Comparison of ENCODE assay signal across 12 cellular contexts in the genomic region with DNA sequence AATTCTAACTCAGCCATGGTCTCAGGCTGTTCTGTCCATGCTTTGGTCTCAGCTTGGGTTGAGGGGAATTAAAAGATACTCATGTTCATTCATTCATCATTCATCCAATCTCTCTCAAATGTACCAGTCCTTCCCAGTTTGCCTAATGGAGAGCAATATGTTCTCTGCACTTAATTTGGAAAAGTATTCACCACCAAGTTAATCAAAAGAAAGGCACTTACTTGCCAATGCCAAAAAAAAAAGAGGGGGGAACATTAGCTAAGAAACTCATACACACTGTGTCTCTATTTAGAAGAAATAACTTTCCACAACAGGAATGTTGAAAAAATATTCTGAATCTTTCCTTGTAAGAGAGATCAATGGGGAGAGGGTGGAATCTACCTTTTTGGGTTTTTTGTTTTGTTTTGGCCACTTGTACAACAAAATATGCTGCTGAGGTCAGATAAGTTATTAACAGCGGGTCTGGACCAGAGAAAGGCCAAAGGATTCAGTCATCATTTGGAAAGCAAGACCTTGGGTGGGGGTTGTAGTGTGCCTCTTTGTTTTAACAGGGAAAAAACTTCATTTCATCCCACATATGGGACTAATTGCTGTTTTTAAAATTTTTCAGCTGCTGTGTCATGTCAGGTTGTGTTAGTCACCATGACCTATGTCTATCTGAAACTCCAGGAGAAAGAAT.
A peak's percentile ranks its signal among the peaks of the same experiment; 100 is the strongest.
DNase-seq lines count a peak whose midpoint lies in the region; ATAC-seq, FAIRE-seq and TF ChIP-seq lines count a peak whose summit lies in the region.
"Had no signal": no experiment of that assay in that cellular context is flagged by ENCODE, and none has a peak within 500 bp of the region (broad histone marks: within the 10 kb centered on the region; RNA-seq: fewer than 3 reads in every experiment).

No MANE protein-coding gene starts in this region.

- H4K20me1 ChIP-seq in GM23338 (replicated peaks; ENCODE audit: insufficient read depth) = no peaks in the 10 kb centered on the region

- H3K36me3 Mint-ChIP-seq in nephron (ENCODE audit: low read depth) (peaks cover 67% of the 10 kb centered on the region), GM23338 (ENCODE audit: low read depth) (no peaks in the 10 kb centered on the region)

- no peak overlapping the region for H3K27ac ChIP-seq in GM23338 (ENCODE audit: low read depth)
- H3K27ac ChIP-seq: epithelial cell of prostate, tibial artery had no signal

- no peaks in the 10 kb centered on the region for H3K4me1 ChIP-seq in GM23338 (ENCODE audit: insufficient read depth)

- no peaks in the 10 kb centered on the region for H3K36me3 ChIP-seq in GM23338 (ENCODE audit: insufficient read depth)

- H3K4me3 Mint-ChIP-seq in nephron (no peak overlapping the region), GM23338 (no peak overlapping the region)

- H3K4me1 Mint-ChIP-seq in nephron (peaks cover 12% of the 10 kb centered on the region), GM23338 (no peaks in the 10 kb centered on the region)

- FAIRE-seq in RCC 7860 (lab: Jason Lieb, UNC) = no peak

- DNase-seq in AG08395 (ENCODE audit: low spot score) (peak; percentile 89), RCC 7860 (ENCODE audit: low spot score) (peak; percentile 31), epithelial cell of esophagus (ENCODE audit: low read depth) (peak; percentile 47), GM19238 (ENCODE audit: insufficient read length, low spot score) (no peak), SKM-1 treated with dmso at 0.1 percent for 144 hours (lab: John Stamatoyannopoulos, UW; ENCODE audit: unreplicated experiment) (no peak), GM23338 (ENCODE audit: low spot score) (no peak), mesenteric fat pad (ENCODE audit: low spot score) (no peak)
- DNase-seq: activated effector memory CD4-positive, alpha-beta T cell treated with anti-CD3 and anti-CD28 coated beads, Interleukin-2, amount 50 U/mL, for 16 hours; stimulated activated CD4-positive, alpha-beta T cell treated with anti-CD3 and anti-CD28 coated beads, Interleukin-4, amount 100 ng/mL, for 1 hour; tibial artery had no signal

- no peaks in the 10 kb centered on the region for H3K9me3 Mint-ChIP-seq in nephron
- no peaks in the 10 kb centered on the region for H3K9me3 Mint-ChIP-seq in GM23338

- H3F3A ChIP-seq in GM23338 (replicated peaks; ENCODE audit: low read depth) = no peaks in the 10 kb centered on the region

- no peak overlapping the region for H3K4me2 ChIP-seq in GM23338

- no peaks in the 10 kb centered on the region for H3K79me2 ChIP-seq in GM23338 (replicated peaks; ENCODE audit: insufficient read depth)

- ATAC-seq in GM23338 = no peak

- no peak for TF ChIP-seq CTCF in epithelial cell of esophagus (IDR thresholded peaks at IDR 0.05; ENCODE audit: insufficient read depth, low read depth, low read length, missing control alignments)
- no peak for TF ChIP-seq CTCF in nephron (IDR thresholded peaks at IDR 0.05; ENCODE audit: unreplicated experiment in 3 of 3)
- TF ChIP-seq CTCF in GM23338 (conservative IDR thresholded peaks at IDR 0.05; ENCODE audit: low read depth in 2 of 2) = no peak

- no peaks in the 10 kb centered on the region for H3K27me3 ChIP-seq in GM23338 (ENCODE audit: insufficient read depth)
- H3K27me3 ChIP-seq: tibial artery had no signal

- H3K27ac Mint-ChIP-seq in nephron = peak overlapping the region; percentile 73 to 94 (median 84)
- H3K27ac Mint-ChIP-seq in GM23338 = no peak overlapping the region; the same call in 1 of the 2 replicates

- H2AFZ ChIP-seq in GM23338 = no peak overlapping the region

- no peak overlapping the region for H3K4me3 ChIP-seq in epithelial cell of esophagus (ENCODE audit: low read length)
- H3K4me3 ChIP-seq in GM23338 = no peak overlapping the region
- H3K4me3 ChIP-seq: tibial artery had no signal

- H3K27me3 Mint-ChIP-seq in nephron (ENCODE audit: low read depth) = no peaks in the 10 kb centered on the region
- no peaks in the 10 kb centered on the region for H3K27me3 Mint-ChIP-seq in GM23338 (ENCODE audit: insufficient read depth, low read depth, poor library complexity)

- H3K9me2 ChIP-seq in GM23338 (ENCODE audit: insufficient read depth) = no peaks in the 10 kb centered on the region

TF ChIP-seq in GM23338, 12 proteins besides CTCF, POLR2A, EP300 and RAD21 (continues in another document):
- TF ChIP-seq EZH2phosphoT487 (IDR thresholded peaks at IDR 0.05; ENCODE audit: unreplicated experiment) (no peak), NANOG (IDR thresholded peaks at IDR 0.05; ENCODE audit: borderline replicate concordance) (no peak), ZNF331 (CRISPR knock-in tag; IDR thresholded peaks at IDR 0.05; ENCODE audit: low read depth) (no peak), STAT1 (IDR thresholded peaks at IDR 0.05; ENCODE audit: unreplicated experiment) (no peak)
- TF ChIP-seq, protein P1, sequence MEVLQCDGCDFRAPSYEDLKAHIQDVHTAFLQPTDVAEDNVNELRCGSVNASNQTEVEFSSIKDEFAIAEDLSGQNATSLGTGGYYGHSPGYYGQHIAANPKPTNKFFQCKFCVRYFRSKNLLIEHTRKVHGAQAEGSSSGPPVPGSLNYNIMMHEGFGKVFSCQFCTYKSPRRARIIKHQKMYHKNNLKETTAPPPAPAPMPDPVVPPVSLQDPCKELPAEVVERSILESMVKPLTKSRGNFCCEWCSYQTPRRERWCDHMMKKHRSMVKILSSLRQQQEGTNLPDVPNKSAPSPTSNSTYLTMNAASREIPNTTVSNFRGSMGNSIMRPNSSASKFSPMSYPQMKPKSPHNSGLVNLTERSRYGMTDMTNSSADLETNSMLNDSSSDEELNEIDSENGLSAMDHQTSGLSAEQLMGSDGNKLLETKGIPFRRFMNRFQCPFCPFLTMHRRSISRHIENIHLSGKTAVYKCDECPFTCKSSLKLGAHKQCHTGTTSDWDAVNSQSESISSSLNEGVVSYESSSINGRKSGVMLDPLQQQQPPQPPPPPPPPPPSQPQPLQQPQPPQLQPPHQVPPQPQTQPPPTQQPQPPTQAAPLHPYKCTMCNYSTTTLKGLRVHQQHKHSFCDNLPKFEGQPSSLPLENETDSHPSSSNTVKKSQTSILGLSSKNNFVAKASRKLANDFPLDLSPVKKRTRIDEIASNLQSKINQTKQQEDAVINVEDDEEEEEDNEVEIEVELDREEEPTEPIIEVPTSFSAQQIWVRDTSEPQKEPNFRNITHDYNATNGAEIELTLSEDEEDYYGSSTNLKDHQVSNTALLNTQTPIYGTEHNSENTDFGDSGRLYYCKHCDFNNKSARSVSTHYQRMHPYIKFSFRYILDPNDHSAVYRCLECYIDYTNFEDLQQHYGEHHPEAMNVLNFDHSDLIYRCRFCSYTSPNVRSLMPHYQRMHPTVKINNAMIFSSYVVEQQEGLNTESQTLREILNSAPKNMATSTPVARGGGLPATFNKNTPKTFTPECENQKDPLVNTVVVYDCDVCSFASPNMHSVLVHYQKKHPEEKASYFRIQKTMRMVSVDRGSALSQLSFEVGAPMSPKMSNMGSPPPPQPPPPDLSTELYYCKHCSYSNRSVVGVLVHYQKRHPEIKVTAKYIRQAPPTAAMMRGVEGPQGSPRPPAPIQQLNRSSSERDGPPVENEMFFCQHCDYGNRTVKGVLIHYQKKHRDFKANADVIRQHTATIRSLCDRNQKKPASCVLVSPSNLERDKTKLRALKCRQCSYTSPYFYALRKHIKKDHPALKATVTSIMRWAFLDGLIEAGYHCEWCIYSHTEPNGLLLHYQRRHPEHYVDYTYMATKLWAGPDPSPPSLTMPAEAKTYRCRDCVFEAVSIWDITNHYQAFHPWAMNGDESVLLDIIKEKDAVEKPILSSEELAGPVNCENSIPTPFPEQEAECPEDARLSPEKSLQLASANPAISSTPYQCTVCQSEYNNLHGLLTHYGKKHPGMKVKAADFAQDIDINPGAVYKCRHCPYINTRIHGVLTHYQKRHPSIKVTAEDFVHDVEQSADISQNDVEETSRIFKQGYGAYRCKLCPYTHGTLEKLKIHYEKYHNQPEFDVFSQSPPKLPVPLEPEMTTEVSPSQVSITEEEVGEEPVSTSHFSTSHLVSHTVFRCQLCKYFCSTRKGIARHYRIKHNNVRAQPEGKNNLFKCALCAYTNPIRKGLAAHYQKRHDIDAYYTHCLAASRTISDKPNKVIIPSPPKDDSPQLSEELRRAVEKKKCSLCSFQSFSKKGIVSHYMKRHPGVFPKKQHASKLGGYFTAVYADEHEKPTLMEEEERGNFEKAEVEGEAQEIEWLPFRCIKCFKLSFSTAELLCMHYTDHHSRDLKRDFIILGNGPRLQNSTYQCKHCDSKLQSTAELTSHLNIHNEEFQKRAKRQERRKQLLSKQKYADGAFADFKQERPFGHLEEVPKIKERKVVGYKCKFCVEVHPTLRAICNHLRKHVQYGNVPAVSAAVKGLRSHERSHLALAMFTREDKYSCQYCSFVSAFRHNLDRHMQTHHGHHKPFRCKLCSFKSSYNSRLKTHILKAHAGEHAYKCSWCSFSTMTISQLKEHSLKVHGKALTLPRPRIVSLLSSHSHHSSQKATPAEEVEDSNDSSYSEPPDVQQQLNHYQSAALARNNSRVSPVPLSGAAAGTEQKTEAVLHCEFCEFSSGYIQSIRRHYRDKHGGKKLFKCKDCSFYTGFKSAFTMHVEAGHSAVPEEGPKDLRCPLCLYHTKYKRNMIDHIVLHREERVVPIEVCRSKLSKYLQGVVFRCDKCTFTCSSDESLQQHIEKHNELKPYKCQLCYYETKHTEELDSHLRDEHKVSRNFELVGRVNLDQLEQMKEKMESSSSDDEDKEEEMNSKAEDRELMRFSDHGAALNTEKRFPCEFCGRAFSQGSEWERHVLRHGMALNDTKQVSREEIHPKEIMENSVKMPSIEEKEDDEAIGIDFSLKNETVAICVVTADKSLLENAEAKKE (CRISPR knock-in tag; IDR thresholded peaks at IDR 0.05) = no peak
- TF ChIP-seq, protein P2, sequence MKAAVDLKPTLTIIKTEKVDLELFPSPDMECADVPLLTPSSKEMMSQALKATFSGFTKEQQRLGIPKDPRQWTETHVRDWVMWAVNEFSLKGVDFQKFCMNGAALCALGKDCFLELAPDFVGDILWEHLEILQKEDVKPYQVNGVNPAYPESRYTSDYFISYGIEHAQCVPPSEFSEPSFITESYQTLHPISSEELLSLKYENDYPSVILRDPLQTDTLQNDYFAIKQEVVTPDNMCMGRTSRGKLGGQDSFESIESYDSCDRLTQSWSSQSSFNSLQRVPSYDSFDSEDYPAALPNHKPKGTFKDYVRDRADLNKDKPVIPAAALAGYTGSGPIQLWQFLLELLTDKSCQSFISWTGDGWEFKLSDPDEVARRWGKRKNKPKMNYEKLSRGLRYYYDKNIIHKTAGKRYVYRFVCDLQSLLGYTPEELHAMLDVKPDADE (IDR thresholded peaks at IDR 0.05) = no peak

Comparison
In these comparisons a context has a peak if more than half of its experiments do, and no peak if none do; other contexts are left out.
1. DNase-seq: peak in AG08395 (single experiment), RCC 7860 (single experiment) and epithelial cell of esophagus (single experiment); none in GM19238 (single experiment), SKM-1 treated with dmso at 0.1 percent for 144 hours (single experiment), GM23338 (single experiment) and mesenteric fat pad (single experiment).